Comparison of ENCODE assay signal across 19 cellular contexts in genomic region chr14:73325630-73326299, GRCh38.
DNase-seq lines count a peak whose midpoint lies in the region; ATAC-seq lines count a peak whose summit lies in the region.
"Had no signal": no experiment of that assay in that cellular context is flagged by ENCODE, and none has a peak within 500 bp of the region (broad histone marks: within the 10 kb centered on the region; RNA-seq: fewer than 3 reads in every experiment).

No MANE protein-coding gene starts in this region.

- H3K27ac Mint-ChIP-seq in activated CD8-positive, alpha-beta memory T cell treated with anti-CD3 and anti-CD28 coated beads, Interleukin-2, amount 10 ng/mL, durations not matched to agents 7 days and 5 days, result peak overlapping the region; percentile 67
- H3K27ac Mint-ChIP-seq in activated T-helper 17 cell treated with anti-CD3 and anti-CD28 coated beads, Interleukin-2, amount 50 U/mL, for 72 hours, result peak overlapping the region; percentile 75
- H3K27ac Mint-ChIP-seq in naive thymus-derived CD4-positive, alpha-beta T cell, result peak overlapping the region; percentile 77 to 93 (median 86)
- H3K27ac Mint-ChIP-seq in activated T-helper 2 cell treated with anti-CD3 and anti-CD28 coated beads, Interferon-gamma antibody, Interleukin-2, Interleukin-4, amounts not matched to agents 10 μg/mL and 5 μg/mL and 100 μg/mL, durations not matched to agents 14 hours and 24 hours and 36 hours, result no peak overlapping the region
- H3K27ac Mint-ChIP-seq: activated B cell treated with CpG ODN at 0.5 μM for 24 hours had no signal

- H3K4me3 Mint-ChIP-seq in activated CD8-positive, alpha-beta memory T cell treated with anti-CD3 and anti-CD28 coated beads, Interleukin-2, amount 10 ng/mL, durations not matched to agents 7 days and 5 days, result peak overlapping the region; percentile 30
- peak overlapping the region; percentile 26 for H3K4me3 Mint-ChIP-seq in activated T-helper 17 cell treated with anti-CD3 and anti-CD28 coated beads, Interleukin-2, amount 50 U/mL, for 72 hours
- peak overlapping the region; percentile 58 to 83 (median 70) for H3K4me3 Mint-ChIP-seq in naive thymus-derived CD4-positive, alpha-beta T cell
- no peak overlapping the region for H3K4me3 Mint-ChIP-seq in activated T-helper 2 cell treated with anti-CD3 and anti-CD28 coated beads, Interferon-gamma antibody, Interleukin-2, Interleukin-4, amounts not matched to agents 10 μg/mL and 5 μg/mL and 100 μg/mL, durations not matched to agents 14 hours and 24 hours and 36 hours (ENCODE audit: low read depth)
- H3K4me3 Mint-ChIP-seq: activated B cell treated with CpG ODN at 0.5 μM for 24 hours, CD14-positive monocyte had no signal

- no peaks in the 10 kb centered on the region for H3K36me3 ChIP-seq in naive thymus-derived CD4-positive, alpha-beta T cell (ENCODE audit: control insufficient read depth in 2 of 3, insufficient read depth in 3 of 3, low read length in 3 of 3)
- H3K36me3 ChIP-seq: right atrium auricular region had no signal

- POLR2A ChIA-PET in naive thymus-derived CD4-positive, alpha-beta T cell (lab: Charles Lee), result no interaction called here

- H3K9me3 ChIP-seq in naive thymus-derived CD4-positive, alpha-beta T cell (ENCODE audit: control insufficient read depth in 2 of 3, low read length in 3 of 3), result no peaks in the 10 kb centered on the region
- H3K9me3 ChIP-seq: A549, right atrium auricular region, upper lobe of left lung had no signal

- ATAC-seq in activated CD8-positive, alpha-beta memory T cell treated with anti-CD3 and anti-CD28 coated beads, Interleukin-2, amount 10 ng/mL, durations not matched to agents 7 days and 5 days, result peak; percentile 77
- peak; percentile 40 for ATAC-seq in activated T-helper 17 cell treated with anti-CD3 and anti-CD28 coated beads, Interleukin-2, amount 50 U/mL, for 72 hours (replicated peaks)
- peak; percentile 90 for ATAC-seq in naive thymus-derived CD4-positive, alpha-beta T cell

- peaks cover 2% of the 10 kb centered on the region for H3K36me3 Mint-ChIP-seq in activated CD8-positive, alpha-beta memory T cell treated with anti-CD3 and anti-CD28 coated beads, Interleukin-2, amount 10 ng/mL, durations not matched to agents 7 days and 5 days
- H3K36me3 Mint-ChIP-seq in activated T-helper 17 cell treated with anti-CD3 and anti-CD28 coated beads, Interleukin-2, amount 50 U/mL, for 72 hours (ENCODE audit: low read depth), result peaks cover 14% of the 10 kb centered on the region
- H3K36me3 Mint-ChIP-seq in naive thymus-derived CD4-positive, alpha-beta T cell, result peaks cover 0 to 20% (median 5%) of the 10 kb centered on the region in 5 donors
- H3K36me3 Mint-ChIP-seq in activated T-helper 2 cell treated with anti-CD3 and anti-CD28 coated beads, Interferon-gamma antibody, Interleukin-2, Interleukin-4, amounts not matched to agents 10 μg/mL and 5 μg/mL and 100 μg/mL, durations not matched to agents 14 hours and 24 hours and 36 hours (ENCODE audit: low read depth), result peaks cover 7% of the 10 kb centered on the region

- no peaks in the 10 kb centered on the region for H3K9me3 Mint-ChIP-seq in activated CD8-positive, alpha-beta memory T cell treated with anti-CD3 and anti-CD28 coated beads, Interleukin-2, amount 10 ng/mL, durations not matched to agents 7 days and 5 days (ENCODE audit: low read depth)
- no peaks in the 10 kb centered on the region for H3K9me3 Mint-ChIP-seq in activated T-helper 17 cell treated with anti-CD3 and anti-CD28 coated beads, Interleukin-2, amount 50 U/mL, for 72 hours
- H3K9me3 Mint-ChIP-seq in naive thymus-derived CD4-positive, alpha-beta T cell, result no peaks in the 10 kb centered on the region
- H3K9me3 Mint-ChIP-seq in activated T-helper 2 cell treated with anti-CD3 and anti-CD28 coated beads, Interferon-gamma antibody, Interleukin-2, Interleukin-4, amounts not matched to agents 10 μg/mL and 5 μg/mL and 100 μg/mL, durations not matched to agents 14 hours and 24 hours and 36 hours, result no peaks in the 10 kb centered on the region
- H3K9me3 Mint-ChIP-seq: activated B cell treated with CpG ODN at 0.5 μM for 24 hours, CD14-positive monocyte had no signal

- CTCF ChIA-PET in activated CD8-positive, alpha-beta memory T cell treated with anti-CD3 and anti-CD28 coated beads, Interleukin-2, amount 10 ng/mL, durations not matched to agents 7 days and 5 days (lab: Charles Lee), result interaction anchor here (0.8 to 1.9 kb wide), 4 partner anchors 12 to 146 kb away, joined by 3 to 5 read pairs (median 4); no protein-coding TSS in a partner anchor
- CTCF ChIA-PET in naive thymus-derived CD4-positive, alpha-beta T cell (lab: Charles Lee), result interaction anchor here (0.6 to 0.8 kb wide), 2 partner anchors 30 to 168 kb away, joined by 3 to 4 read pairs; no protein-coding TSS in a partner anchor

- intact Hi-C loops in naive thymus-derived CD4-positive, alpha-beta T cell (cut with micrococcal nuclease), result no loop called here
- intact Hi-C loops in activated T-helper 2 cell treated with anti-CD3 and anti-CD28 coated beads, Interferon-gamma antibody, Interleukin-2, Interleukin-4, amounts not matched to agents 10 μg/mL and 5 μg/mL and 100 μg/mL, durations not matched to agents 14 hours and 24 hours and 36 hours (cut with micrococcal nuclease), result no loop called here

- H3K4me1 Mint-ChIP-seq in activated CD8-positive, alpha-beta memory T cell treated with anti-CD3 and anti-CD28 coated beads, Interleukin-2, amount 10 ng/mL, durations not matched to agents 7 days and 5 days, result peaks cover 16% of the 10 kb centered on the region
- peaks cover 20% of the 10 kb centered on the region for H3K4me1 Mint-ChIP-seq in activated T-helper 17 cell treated with anti-CD3 and anti-CD28 coated beads, Interleukin-2, amount 50 U/mL, for 72 hours
- H3K4me1 Mint-ChIP-seq in naive thymus-derived CD4-positive, alpha-beta T cell, result peaks cover 31 to 54% (median 46%) of the 10 kb centered on the region in 7 donors
- peaks cover 27% of the 10 kb centered on the region for H3K4me1 Mint-ChIP-seq in activated T-helper 2 cell treated with anti-CD3 and anti-CD28 coated beads, Interferon-gamma antibody, Interleukin-2, Interleukin-4, amounts not matched to agents 10 μg/mL and 5 μg/mL and 100 μg/mL, durations not matched to agents 14 hours and 24 hours and 36 hours (ENCODE audit: low read depth)
- H3K4me1 Mint-ChIP-seq: CD14-positive monocyte had no signal

- H3K4me3 ChIP-seq in Jurkat, Clone E6-1 (ENCODE audit: low read length), result peak overlapping the region; percentile 39
- H3K4me3 ChIP-seq in naive thymus-derived CD4-positive, alpha-beta T cell (ENCODE audit: low read length), result no peak overlapping the region
- H3K4me3 ChIP-seq: A549, GM23248, right atrium auricular region, upper lobe of left lung had no signal

- H3K27me3 Mint-ChIP-seq in activated CD8-positive, alpha-beta memory T cell treated with anti-CD3 and anti-CD28 coated beads, Interleukin-2, amount 10 ng/mL, durations not matched to agents 7 days and 5 days, result no peaks in the 10 kb centered on the region
- no peaks in the 10 kb centered on the region for H3K27me3 Mint-ChIP-seq in activated T-helper 17 cell treated with anti-CD3 and anti-CD28 coated beads, Interleukin-2, amount 50 U/mL, for 72 hours
- no peaks in the 10 kb centered on the region for H3K27me3 Mint-ChIP-seq in naive thymus-derived CD4-positive, alpha-beta T cell
- no peaks in the 10 kb centered on the region for H3K27me3 Mint-ChIP-seq in activated T-helper 2 cell treated with anti-CD3 and anti-CD28 coated beads, Interferon-gamma antibody, Interleukin-2, Interleukin-4, amounts not matched to agents 10 μg/mL and 5 μg/mL and 100 μg/mL, durations not matched to agents 14 hours and 24 hours and 36 hours (ENCODE audit: low read depth)
- H3K27me3 Mint-ChIP-seq: activated B cell treated with CpG ODN at 0.5 μM for 24 hours had no signal

- DNase-seq in activated CD8-positive, alpha-beta memory T cell treated with anti-CD3 and anti-CD28 coated beads, Interleukin-2, amount 10 ng/mL, durations not matched to agents 7 days and 5 days, result no peak
- no peak for DNase-seq in activated CD8-positive, alpha-beta memory T cell treated with anti-CD3 and anti-CD28 coated beads, Interleukin-2, amount 50 U/mL, for 4 hours
- peak; percentile 75 for DNase-seq in Jurkat, Clone E6-1 (ENCODE audit: low read depth, low spot score)
- DNase-seq in naive thymus-derived CD4-positive, alpha-beta T cell, result peak in 6 of 9 donors; percentile 16 to 47 (median 39)
- DNase-seq in glomerular visceral epithelial cell (ENCODE audit: extremely low spot score) (no peak), NCI-H146 treated with DMSO at 0.1 percent for 48 hours (lab: John Stamatoyannopoulos, UW; ENCODE audit: unreplicated experiment) (no peak)
- no peak for DNase-seq in activated T-helper 2 cell treated with anti-CD3 and anti-CD28 coated beads, Interferon-gamma antibody, Interleukin-2, Interleukin-4, amounts not matched to agents 10 μg/mL and 5 μg/mL and 100 μg/mL, durations not matched to agents 14 hours and 24 hours and 36 hours (ENCODE audit: low spot score)
- DNase-seq: activated B cell treated with CpG ODN at 0.5 μM for 24 hours, amniotic stem cell, caudate nucleus, NCI-H1436, NCI-H345, occipital lobe, upper lobe of left lung had no signal

- H3K4me1 ChIP-seq in naive thymus-derived CD4-positive, alpha-beta T cell (ENCODE audit: control insufficient read depth in 2 of 2, insufficient read depth in 2 of 2, low read length in 2 of 2), result peaks cover 10 to 21% of the 10 kb centered on the region in 2 donors

- no peaks in the 10 kb centered on the region for H3K27me3 ChIP-seq in naive thymus-derived CD4-positive, alpha-beta T cell (ENCODE audit: control insufficient read depth in 2 of 2, insufficient read depth in 2 of 2, low read length in 2 of 2)
- H3K27me3 ChIP-seq: right atrium auricular region, upper lobe of left lung had no signal

- peak overlapping the region; percentile 38 for H3K27ac ChIP-seq in naive thymus-derived CD4-positive, alpha-beta T cell (ENCODE audit: low read depth, low read length)
- H3K27ac ChIP-seq: A549, right atrium auricular region, upper lobe of left lung had no signal

Comparison
In these comparisons a context has a peak if more than half of its experiments do, and no peak if none do; other contexts are left out.
1. ATAC-seq: peak in every context shown above with its lines; median percentile 90 in naive thymus-derived CD4-positive, alpha-beta T cell; 77 in activated CD8-positive, alpha-beta memory T cell treated with anti-CD3 and anti-CD28 coated beads, Interleukin-2, amount 10 ng/mL, durations not matched to agents 7 days and 5 days; 40 in activated T-helper 17 cell treated with anti-CD3 and anti-CD28 coated beads, Interleukin-2, amount 50 U/mL, for 72 hours.
2. DNase-seq: peak in Jurkat, Clone E6-1 (single experiment) and naive thymus-derived CD4-positive, alpha-beta T cell (6 of 9); none in activated CD8-positive, alpha-beta memory T cell treated with anti-CD3 and anti-CD28 coated beads, Interleukin-2, amount 10 ng/mL, durations not matched to agents 7 days and 5 days (single experiment), activated CD8-positive, alpha-beta memory T cell treated with anti-CD3 and anti-CD28 coated beads, Interleukin-2, amount 50 U/mL, for 4 hours (single experiment), glomerular visceral epithelial cell (single experiment), activated T-helper 2 cell treated with anti-CD3 and anti-CD28 coated beads, Interferon-gamma antibody, Interleukin-2, Interleukin-4, amounts not matched to agents 10 μg/mL and 5 μg/mL and 100 μg/mL, durations not matched to agents 14 hours and 24 hours and 36 hours (single experiment) and NCI-H146 treated with DMSO at 0.1 percent for 48 hours (single experiment).